1 cellular context compared by ENCODE assay signal in the genomic region with DNA sequence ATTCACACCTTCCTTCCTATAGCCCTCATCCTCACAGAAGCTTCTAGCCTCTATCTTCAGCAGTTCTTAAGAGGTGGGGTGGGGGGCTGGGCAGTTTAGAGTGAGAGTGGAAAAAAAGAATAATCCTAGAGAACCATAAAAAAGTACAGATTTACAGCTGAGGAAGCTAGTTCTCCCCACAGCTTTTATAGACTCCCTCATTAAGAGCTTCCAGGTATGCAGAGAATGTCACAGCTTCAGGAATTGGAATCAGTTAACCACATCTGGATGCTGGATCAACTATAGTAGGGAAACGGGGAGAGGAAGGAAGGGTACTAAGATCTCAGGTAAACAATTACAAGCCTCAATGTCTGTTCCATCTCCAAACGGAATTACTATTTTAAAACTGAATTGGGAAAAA.
TF ChIP-seq lines count a peak whose summit lies in the region.

No MANE protein-coding gene starts in this region.

TF ChIP-seq in H1, 55 proteins besides CTCF, POLR2A, EP300 and RAD21:
- TF ChIP-seq KDM4A (IDR thresholded peaks at IDR 0.05; ENCODE audit: low read depth, low read length, severe bottlenecking), result no peak
- TF ChIP-seq TEAD4 (IDR thresholded peaks at IDR 0.05; ENCODE audit: low read depth, low read length), result 0 out of 2 replicates have a peak, but pooled peaks have one; percentile 41
- no peak for TF ChIP-seq GTF2F1 (IDR thresholded peaks at IDR 0.05; ENCODE audit: borderline replicate concordance, low read depth, low read length)
